ENCODE assay signal across 25 cellular contexts in the genomic region with DNA sequence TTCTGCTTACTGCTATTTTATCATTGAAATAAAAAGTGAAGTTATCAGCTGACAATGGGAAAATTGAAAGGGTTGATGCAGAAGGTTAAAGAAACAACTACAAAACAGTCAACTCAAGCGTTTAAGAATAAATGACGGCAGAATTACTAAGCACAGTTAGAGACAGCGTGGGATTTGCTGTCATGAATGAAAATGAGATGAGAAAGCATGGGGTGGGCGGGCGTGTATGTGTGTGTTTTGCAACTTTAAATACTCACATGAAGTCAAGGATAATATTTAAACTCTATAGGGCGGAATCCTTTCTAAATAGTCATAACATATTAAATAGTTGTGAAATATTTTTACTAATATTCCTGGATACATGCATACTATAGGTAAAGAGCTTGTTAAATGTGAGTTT.
DNase-seq lines count a peak whose midpoint lies in the region; ATAC-seq and TF ChIP-seq lines count a peak whose summit lies in the region.
"Had no signal": no experiment of that assay in that cellular context is flagged by ENCODE, and none has a peak within 500 bp of the region (broad histone marks: within the 10 kb centered on the region; RNA-seq: fewer than 3 reads in every experiment).

No MANE protein-coding gene starts in this region.

- peak; percentile 13 for DNase-seq in astrocyte of the hippocampus (ENCODE audit: low read depth, low spot score)
- DNase-seq in fibroblast of mammary gland (ENCODE audit: low read depth): peak; percentile 47
- DNase-seq in non-pigmented ciliary epithelial cell (ENCODE audit: low read depth): peak; percentile 13
- DNase-seq in cerebellum (ENCODE audit: low spot score): no peak
- DNase-seq in SK-N-DZ (ENCODE audit: low spot score): no peak
- no peak for DNase-seq in HFFc6
- DNase-seq: AML-193; CD4-positive, alpha-beta T cell; GOT3; NCI-H1092; NCI-H1417 treated with DMSO at 0.1 percent for 48 hours; NCI-H1694 treated with DMSO at 0.1 percent for 48 hours; NCI-H2081; NCI-H2227 treated with DMSO at 0.1 percent for 48 hours; NCI-H69; Peyer's patch; SHP77 treated with DMSO at 0.1 percent for 48 hours had no signal

- no peak overlapping the region for H3K4me3 Mint-ChIP-seq in HFFc6
- H3K4me3 Mint-ChIP-seq: CD4-positive, alpha-beta T cell; IgD-negative memory B cell had no signal

- H3K9me2 ChIP-seq in OCI-LY1 (ENCODE audit: low read depth, low read length): no peaks in the 10 kb centered on the region

- H3K4me2 ChIP-seq in OCI-LY1 (ENCODE audit: low read length): peak overlapping the region; percentile 10; the same call in 1 of the 2 replicates
- H3K4me2 ChIP-seq: A549; BLaER1 treated with 17β-estradiol and CSF1 and Interleukin-3, amounts not matched to agents 10 nM and 100 nM; KMS-11 had no signal

- H3K27ac Mint-ChIP-seq in HFFc6: no peak overlapping the region
- H3K27ac Mint-ChIP-seq: CD4-positive, alpha-beta T cell; IgD-negative memory B cell had no signal

- peaks cover 10% of the 10 kb centered on the region; the same call in 1 of the 2 replicates for H3K4me1 Mint-ChIP-seq in HFFc6 (ENCODE audit: low read depth)
- H3K4me1 Mint-ChIP-seq: IgD-negative memory B cell had no signal

- H3K79me2 ChIP-seq in OCI-LY1 (ENCODE audit: insufficient read depth, low read length): no peaks in the 10 kb centered on the region

- ATAC-seq in HG03039 (IDR thresholded peaks at IDR 0.05; ENCODE audit: unreplicated experiment): no peak
- ATAC-seq: A549 had no signal

- H3F3A ChIP-seq in OCI-LY1 (ENCODE audit: insufficient read depth, low read length): no peaks in the 10 kb centered on the region; the same call in 1 of the 2 replicates

- TF ChIP-seq CTCF in OCI-LY1 (IDR thresholded peaks at IDR 0.05; ENCODE audit: low read length): no peak
- no peak for TF ChIP-seq CTCF in fibroblast of mammary gland (conservative IDR thresholded peaks at IDR 0.05; ENCODE audit: control insufficient read depth, insufficient read depth, low read depth, low read length)
- no peak for TF ChIP-seq CTCF in HFFc6 (IDR thresholded peaks at IDR 0.05)

- H3K4me3 ChIP-seq in OCI-LY1 (ENCODE audit: low read depth, low read length, poor library complexity, severe bottlenecking): no peak overlapping the region
- no peak overlapping the region for H3K4me3 ChIP-seq in fibroblast of mammary gland (ENCODE audit: control insufficient read depth, low read depth, low read length)
- H3K4me3 ChIP-seq: A549; BLaER1 treated with 17β-estradiol and CSF1 and Interleukin-3, amounts not matched to agents 10 nM and 100 nM; HAP-1; Peyer's patch; SK-N-MC had no signal

- H3K9ac ChIP-seq in OCI-LY1 (ENCODE audit: low read length): no peak overlapping the region
- H3K9ac ChIP-seq: BLaER1 treated with 17β-estradiol and CSF1 and Interleukin-3, amounts not matched to agents 10 nM and 100 nM; KMS-11 had no signal

- H3K27me3 Mint-ChIP-seq in HFFc6 (ENCODE audit: insufficient read depth): no peaks in the 10 kb centered on the region
- H3K27me3 Mint-ChIP-seq: CD4-positive, alpha-beta T cell; IgD-negative memory B cell had no signal

- H4K20me1 ChIP-seq in OCI-LY1 (ENCODE audit: insufficient read depth, low read length): no peaks in the 10 kb centered on the region
- H4K20me1 ChIP-seq: BLaER1 treated with 17β-estradiol and CSF1 and Interleukin-3, amounts not matched to agents 10 nM and 100 nM had no signal

- no peak overlapping the region for H3K27ac ChIP-seq in OCI-LY1 (ENCODE audit: low read depth, low read length, poor library complexity, severe bottlenecking)
- H3K27ac ChIP-seq: A549; BLaER1 treated with 17β-estradiol and CSF1 and Interleukin-3, amounts not matched to agents 10 nM and 100 nM; KMS-11; Peyer's patch; SK-N-MC had no signal

- no peaks in the 10 kb centered on the region for H3K27me3 ChIP-seq in OCI-LY1 (ENCODE audit: insufficient read depth, low read length)
- H3K27me3 ChIP-seq: BLaER1 treated with 17β-estradiol and CSF1 and Interleukin-3, amounts not matched to agents 10 nM and 100 nM; Peyer's patch had no signal

- H3K9me3 ChIP-seq in OCI-LY1 (ENCODE audit: low read length): no peaks in the 10 kb centered on the region
- H3K9me3 ChIP-seq: A549; BLaER1 treated with 17β-estradiol and CSF1 and Interleukin-3, amounts not matched to agents 10 nM and 100 nM; HAP-1; Peyer's patch had no signal

- no peaks in the 10 kb centered on the region for H3K36me3 ChIP-seq in OCI-LY1 (ENCODE audit: insufficient read depth, low read length)
- H3K36me3 ChIP-seq: BLaER1 treated with 17β-estradiol and CSF1 and Interleukin-3, amounts not matched to agents 10 nM and 100 nM; HAP-1; Peyer's patch had no signal

- H3K4me1 ChIP-seq in OCI-LY1 (ENCODE audit: insufficient read depth, low read length, severe bottlenecking): peaks cover 70% of the 10 kb centered on the region
- H3K4me1 ChIP-seq: A549; BLaER1 treated with 17β-estradiol and CSF1 and Interleukin-3, amounts not matched to agents 10 nM and 100 nM; HAP-1; Peyer's patch had no signal

- H2AFZ ChIP-seq in OCI-LY1 (ENCODE audit: low read length): peak overlapping the region; percentile 73; the same call in 1 of the 2 replicates

- H3K36me3 Mint-ChIP-seq in HFFc6 (ENCODE audit: low read depth): no peaks in the 10 kb centered on the region
- H3K36me3 Mint-ChIP-seq: IgD-negative memory B cell had no signal

- no peaks in the 10 kb centered on the region for H3K9me3 Mint-ChIP-seq in HFFc6
- H3K9me3 Mint-ChIP-seq: CD4-positive, alpha-beta T cell had no signal

Comparison
In these comparisons a context has a peak if more than half of its experiments do, and no peak if none do; other contexts are left out.
1. DNase-seq: peak in astrocyte of the hippocampus (single experiment), fibroblast of mammary gland (single experiment) and non-pigmented ciliary epithelial cell (single experiment); none in cerebellum (single experiment), SK-N-DZ (single experiment) and HFFc6 (single experiment).